ENCODE assay signal across 1 cellular context in genomic region chr2:34107811-34108210, GRCh38.
TF ChIP-seq lines count a peak whose summit lies in the region.

No MANE protein-coding gene starts in this region.

TF ChIP-seq in SK-N-SH, 30 proteins besides CTCF, POLR2A, EP300 and RAD21 (continued from another document):
- TF ChIP-seq IRF3 (IDR thresholded peaks at IDR 0.05; ENCODE audit: low read depth, low read length) (no peak), USF1 (IDR thresholded peaks at IDR 0.05; ENCODE audit: borderline replicate concordance, low read depth) (no peak), NRF1 (IDR thresholded peaks at IDR 0.05; ENCODE audit: low read depth, low read length) (no peak), TCF12 (IDR thresholded peaks at IDR 0.05) (no peak)
